In genomic region chr5:107680799-107681198, GRCh38 we compare ENCODE assay signal across 1 cellular context.
TF ChIP-seq lines count a peak whose summit lies in the region.

No MANE protein-coding gene starts in this region.

TF ChIP-seq in liver, 16 proteins besides CTCF, POLR2A, EP300 and RAD21 (continued from another document):
- TF ChIP-seq, protein P1, sequence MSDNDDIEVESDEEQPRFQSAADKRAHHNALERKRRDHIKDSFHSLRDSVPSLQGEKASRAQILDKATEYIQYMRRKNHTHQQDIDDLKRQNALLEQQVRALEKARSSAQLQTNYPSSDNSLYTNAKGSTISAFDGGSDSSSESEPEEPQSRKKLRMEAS (IDR thresholded peaks at IDR 0.05), result no peak
